ENCODE assay signal across 15 cellular contexts in the genomic region with DNA sequence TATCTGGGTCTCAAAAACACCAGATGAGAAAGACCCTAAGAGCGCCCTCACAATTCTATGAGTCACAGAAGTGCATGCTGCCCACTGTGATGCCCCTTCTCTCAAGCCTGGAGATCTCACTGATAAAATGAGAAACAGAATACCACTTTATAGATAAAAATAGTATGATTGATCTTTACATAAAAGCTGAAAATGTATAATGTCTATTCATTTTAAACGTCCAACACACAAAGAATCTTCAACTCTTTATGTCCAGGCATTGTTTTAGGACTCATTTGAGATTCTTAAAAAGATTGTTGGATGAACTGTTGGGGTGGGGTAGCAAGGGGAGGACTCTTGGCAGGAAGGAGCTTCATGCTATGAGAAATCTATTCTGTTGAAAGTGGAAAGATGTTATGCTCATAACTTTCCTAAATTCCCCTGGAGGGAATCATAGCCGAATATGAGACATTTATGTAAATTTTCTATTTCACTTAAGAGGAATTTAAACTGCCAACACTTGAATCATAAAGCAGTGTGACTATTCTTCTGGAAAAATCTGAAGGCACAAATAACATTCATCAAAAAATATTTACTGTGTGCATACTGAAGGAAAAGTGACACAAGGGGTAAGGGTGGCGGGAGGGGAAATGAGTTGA.
"Had no signal": no experiment of that assay in that cellular context is flagged by ENCODE, and none has a peak within 500 bp of the region (broad histone marks: within the 10 kb centered on the region; RNA-seq: fewer than 3 reads in every experiment).

No MANE protein-coding gene starts in this region.

- H3K27me3 ChIP-seq: ascending aorta, ovary, tibial nerve had no signal

- H3K4me1 ChIP-seq: ascending aorta had no signal

- H3K4me1 Mint-ChIP-seq: activated naive CD8-positive, alpha-beta T cell treated with anti-CD3 and anti-CD28 coated beads, Interleukin-2, amount 50 U/mL, for 24 hours; activated T-helper 17 cell treated with anti-CD3 and anti-CD28 coated beads, Interleukin-2, amount 50 U/mL, for 72 hours; stimulated activated effector memory CD8-positive, alpha-beta T cell treated with anti-CD3 and anti-CD28 coated beads, Interleukin-12 subunit alpha, Interleukin-12 subunit beta, amount 100 ng/mL, for 72 hours; T-cell had no signal

- H3K36me3 Mint-ChIP-seq: mesothelial cell of epicardium; stimulated activated effector memory CD8-positive, alpha-beta T cell treated with anti-CD3 and anti-CD28 coated beads, Interleukin-12 subunit alpha, Interleukin-12 subunit beta, amount 100 ng/mL, for 72 hours; T-cell had no signal

- H3K4me3 ChIP-seq: ascending aorta, lower lobe of right lung, ovary, tibial nerve had no signal

- DNase-seq: activated CD4-positive, alpha-beta T cell treated with anti-CD3 and anti-CD28 coated beads, Interleukin-2, amount 50 U/mL, for 48 hours; activated CD4-positive, CD25-positive, alpha-beta regulatory T cell treated with anti-CD3 and anti-CD28 coated beads, Interleukin-2, amount 50 U/mL, for 72 hours; activated naive CD4-positive, alpha-beta T cell treated with Interleukin-2 at 50 U/mL for 16 hours; activated naive CD8-positive, alpha-beta T cell treated with anti-CD3 and anti-CD28 coated beads, Interleukin-2, amount 50 U/mL, for 24 hours; left cardiac atrium; lower lobe of right lung; ovary; stimulated activated CD4-positive, alpha-beta T cell treated with anti-CD3 and anti-CD28 coated beads, Interleukin-12 subunit alpha, Interleukin-12 subunit beta, amount 100 ng/mL, for 4 hours; T-cell; T1000 had no signal

- ATAC-seq: activated naive CD8-positive, alpha-beta T cell treated with anti-CD3 and anti-CD28 coated beads, Interleukin-2, amount 50 U/mL, for 24 hours; activated T-helper 17 cell treated with anti-CD3 and anti-CD28 coated beads, Interleukin-2, amount 50 U/mL, for 72 hours; stimulated activated effector memory CD8-positive, alpha-beta T cell treated with anti-CD3 and anti-CD28 coated beads, Interleukin-12 subunit alpha, Interleukin-12 subunit beta, amount 100 ng/mL, for 72 hours; T-cell had no signal

- H3K27ac Mint-ChIP-seq: activated naive CD8-positive, alpha-beta T cell treated with anti-CD3 and anti-CD28 coated beads, Interleukin-2, amount 50 U/mL, for 24 hours; activated T-helper 17 cell treated with anti-CD3 and anti-CD28 coated beads, Interleukin-2, amount 50 U/mL, for 72 hours; stimulated activated effector memory CD8-positive, alpha-beta T cell treated with anti-CD3 and anti-CD28 coated beads, Interleukin-12 subunit alpha, Interleukin-12 subunit beta, amount 100 ng/mL, for 72 hours; T-cell had no signal

- H3K27ac ChIP-seq: ascending aorta, ovary, tibial nerve had no signal

- H3K4me3 Mint-ChIP-seq: activated naive CD8-positive, alpha-beta T cell treated with anti-CD3 and anti-CD28 coated beads, Interleukin-2, amount 50 U/mL, for 24 hours; activated T-helper 17 cell treated with anti-CD3 and anti-CD28 coated beads, Interleukin-2, amount 50 U/mL, for 72 hours; mesothelial cell of epicardium; stimulated activated effector memory CD8-positive, alpha-beta T cell treated with anti-CD3 and anti-CD28 coated beads, Interleukin-12 subunit alpha, Interleukin-12 subunit beta, amount 100 ng/mL, for 72 hours; T-cell had no signal

- H3K9me3 ChIP-seq: ascending aorta, lower lobe of right lung, ovary, tibial nerve had no signal

- H3K36me3 ChIP-seq: ascending aorta, lower lobe of right lung, ovary, tibial nerve had no signal

- H3K9me3 Mint-ChIP-seq: activated naive CD8-positive, alpha-beta T cell treated with anti-CD3 and anti-CD28 coated beads, Interleukin-2, amount 50 U/mL, for 24 hours; activated T-helper 17 cell treated with anti-CD3 and anti-CD28 coated beads, Interleukin-2, amount 50 U/mL, for 72 hours; mesothelial cell of epicardium; stimulated activated effector memory CD8-positive, alpha-beta T cell treated with anti-CD3 and anti-CD28 coated beads, Interleukin-12 subunit alpha, Interleukin-12 subunit beta, amount 100 ng/mL, for 72 hours; T-cell had no signal
